Comparison of ENCODE assay signal across 8 cellular contexts in genomic region chr19:36013280-36014028, GRCh38. TPM values are rescaled to one million over a fixed set of nuclear protein-coding genes. Genes with fewer than 3 reads are reported as not detected.
DNase-seq lines count a peak whose midpoint lies in the region; ATAC-seq and TF ChIP-seq lines count a peak whose summit lies in the region.

No MANE protein-coding gene starts in this region.

- no peak for TF ChIP-seq CTCF in GM06990 (IDR thresholded peaks at IDR 0.05; ENCODE audit: insufficient read depth, low read length, poor library complexity, severe bottlenecking)
- TF ChIP-seq CTCF in RWPE2 (IDR thresholded peaks at IDR 0.05; ENCODE audit: poor library complexity, severe bottlenecking), result no peak
- TF ChIP-seq CTCF in esophagus muscularis mucosa (IDR thresholded peaks at IDR 0.05), result no peak
- no peak for TF ChIP-seq CTCF in psoas muscle (IDR thresholded peaks at IDR 0.05)

- H3K4me1 ChIP-seq in RWPE2 (ENCODE audit: insufficient read depth, poor library complexity, severe bottlenecking) (no peaks in the 10 kb centered on the region), esophagus muscularis mucosa (peaks cover 24 to 40% (median 36%) of the 10 kb centered on the region in 4 donors), psoas muscle (peaks cover 6% of the 10 kb centered on the region)

- H3K27ac ChIP-seq in RWPE2 (ENCODE audit: poor library complexity, severe bottlenecking) (peak overlapping the region; percentile 16), esophagus muscularis mucosa (replicated peaks in 1 of 4) (peak overlapping the region; percentile 86 to 93 (median 88)), psoas muscle (peak overlapping the region; percentile 83)

- peak overlapping the region; percentile 89 for H3K4me3 ChIP-seq in GM06990 (replicated peaks; ENCODE audit: low read depth, low read length)
- H3K4me3 ChIP-seq in RWPE2 (ENCODE audit: severe bottlenecking), result peak overlapping the region; percentile 51
- H3K4me3 ChIP-seq in esophagus muscularis mucosa, result peak overlapping the region; percentile 73 to 81 (median 76)
- H3K4me3 ChIP-seq in psoas muscle, result peak overlapping the region; percentile 78

- peaks cover 8% of the 10 kb centered on the region for H3K36me3 ChIP-seq in GM06990 (ENCODE audit: control insufficient read depth, insufficient read depth, low read length)
- H3K36me3 ChIP-seq in RWPE2 (ENCODE audit: low read depth), result no peaks in the 10 kb centered on the region
- H3K36me3 ChIP-seq in esophagus muscularis mucosa, result peaks cover 0 to 30% (median 21%) of the 10 kb centered on the region in 4 donors
- no peaks in the 10 kb centered on the region for H3K36me3 ChIP-seq in psoas muscle (ENCODE audit: insufficient read depth in 1 of 2, low read depth in 1 of 2)

- TF ChIP-seq EP300 in esophagus muscularis mucosa (IDR thresholded peaks at IDR 0.05), result no peak

- intact Hi-C loops in esophagus muscularis mucosa (cut with DNase I), result no loop called here
- intact Hi-C loops in psoas muscle (cut with DNase I), result no loop called here

- H3K27me3 ChIP-seq in GM06990 (replicated peaks; ENCODE audit: control insufficient read depth, insufficient read depth, low read length), result no peaks in the 10 kb centered on the region
- H3K27me3 ChIP-seq in RWPE2 (ENCODE audit: insufficient read depth, poor library complexity, severe bottlenecking), result no peaks in the 10 kb centered on the region
- no peaks in the 10 kb centered on the region for H3K27me3 ChIP-seq in esophagus muscularis mucosa
- H3K27me3 ChIP-seq in psoas muscle (ENCODE audit: insufficient read depth in 3 of 3, low read length in 2 of 3), result peaks cover 0 to 2% (median 0%) of the 10 kb centered on the region in 3 donors

- DNase-seq in GM06990 (ENCODE audit: extremely low read depth, insufficient read length), result no peak
- no peak for DNase-seq in RWPE2 (ENCODE audit: low spot score)
- no peak for DNase-seq in esophagus muscularis mucosa (ENCODE audit: extremely low spot score)
- no peak for DNase-seq in psoas muscle
- DNase-seq in stimulated activated CD4-positive, alpha-beta T cell treated with anti-CD3 and anti-CD28 coated beads, Interleukin-4, amount 100 ng/mL, for 1 hour, result no peak
- DNase-seq in ecto neural progenitor cell (ENCODE audit: low spot score), result no peak

- TF ChIP-seq POLR2A in esophagus muscularis mucosa (IDR thresholded peaks at IDR 0.05; ENCODE audit: low read depth), result no peak

- ATAC-seq in RWPE2 (ENCODE audit: low read depth), result no peak
- peak in 2 of 4 donors; percentile 1 to 9 for ATAC-seq in psoas muscle
- ATAC-seq in HG02840 (IDR thresholded peaks at IDR 0.05; ENCODE audit: low FRiP score, unreplicated experiment), result no peak
- ATAC-seq in GM19463 (IDR thresholded peaks at IDR 0.05; ENCODE audit: unreplicated experiment), result no peak

- 27% methylated on average over 15 of the region's 15 CpGs for WGBS in esophagus muscularis mucosa
- 27 to 30% (median 27%) methylated on average over 15 of the region's 15 CpGs for WGBS in psoas muscle, 3 donors

- H3K9me3 ChIP-seq in RWPE2 (ENCODE audit: severe bottlenecking) (no peaks in the 10 kb centered on the region), esophagus muscularis mucosa (no peaks in the 10 kb centered on the region), psoas muscle (no peaks in the 10 kb centered on the region)

RNA-seq across cellular contexts. Expression of gene ALKBH6, which starts 0.6 kb away (rescaled TPM):
- total RNA-seq in esophagus muscularis mucosa (10 to 100 TPM; 27.0 to 43.6 (median 35.5) TPM), psoas muscle (10 to 100 TPM in 3 of 4 donors, 1 to 10 TPM in 1; 7.1 to 12.6 (median 10.6) TPM)
- polyA plus RNA-seq in psoas muscle, result 10 to 100 TPM in 2 of 3 donors, 1 to 10 TPM in 1; 9.5 to 22.3 (median 13.3) TPM

RNA-seq across cellular contexts. Expression of gene SYNE4, which starts 4.8 kb away (rescaled TPM):
- total RNA-seq in esophagus muscularis mucosa, result 1 to 10 TPM in 1 of 4 donors, not detected in 3; 1.3 TPM
- under 1 TPM in 2 of 4 donors, not detected in 2; 0.23 to 0.24 TPM for total RNA-seq in psoas muscle
- polyA plus RNA-seq in psoas muscle, result under 1 TPM in 2 of 3 donors, not detected in 1; 0.21 to 0.25 TPM

RNA-seq across cellular contexts. Expression of gene SDHAF1, which starts 18.5 kb away (rescaled TPM):
- total RNA-seq in esophagus muscularis mucosa (10 to 100 TPM; 44.0 to 60.3 (median 50.2) TPM), psoas muscle (10 to 100 TPM in 2 of 4 donors, 1 to 10 TPM in 2; 7.2 to 17.3 (median 12.2) TPM)
- 10 to 100 TPM; 12.7 to 33.3 (median 19.7) TPM for polyA plus RNA-seq in psoas muscle

RNA-seq across cellular contexts. Expression of gene CLIP3, which starts 19.2 kb away (rescaled TPM):
- total RNA-seq in esophagus muscularis mucosa, result 10 to 100 TPM; 39.9 to 73.3 (median 51.4) TPM
- total RNA-seq in psoas muscle, result 1 to 10 TPM; 1.2 to 3.9 (median 1.6) TPM
- 1 to 10 TPM in 1 of 3 donors, under 1 TPM in 2; 0.51 to 1.0 (median 0.66) TPM for polyA plus RNA-seq in psoas muscle

RNA-seq across cellular contexts. Expression of gene THAP8, which starts 40.6 kb away (rescaled TPM):
- 10 to 100 TPM in 2 of 4 donors, 1 to 10 TPM in 2; 6.3 to 21.3 (median 12.1) TPM for total RNA-seq in esophagus muscularis mucosa
- 1 to 10 TPM; 1.9 to 7.0 (median 2.9) TPM for total RNA-seq in psoas muscle
- polyA plus RNA-seq in psoas muscle, result 1 to 10 TPM; 3.6 to 9.6 (median 6.5) TPM

Comparison
In these comparisons a context has a peak if more than half of its experiments do, and no peak if none do; other contexts are left out.
1. H3K27ac ChIP-seq: peak in every context shown above with its lines; median percentile 88 in esophagus muscularis mucosa; 83 in psoas muscle; 16 in RWPE2.